23 cellular contexts compared by ENCODE assay signal in the genomic region with DNA sequence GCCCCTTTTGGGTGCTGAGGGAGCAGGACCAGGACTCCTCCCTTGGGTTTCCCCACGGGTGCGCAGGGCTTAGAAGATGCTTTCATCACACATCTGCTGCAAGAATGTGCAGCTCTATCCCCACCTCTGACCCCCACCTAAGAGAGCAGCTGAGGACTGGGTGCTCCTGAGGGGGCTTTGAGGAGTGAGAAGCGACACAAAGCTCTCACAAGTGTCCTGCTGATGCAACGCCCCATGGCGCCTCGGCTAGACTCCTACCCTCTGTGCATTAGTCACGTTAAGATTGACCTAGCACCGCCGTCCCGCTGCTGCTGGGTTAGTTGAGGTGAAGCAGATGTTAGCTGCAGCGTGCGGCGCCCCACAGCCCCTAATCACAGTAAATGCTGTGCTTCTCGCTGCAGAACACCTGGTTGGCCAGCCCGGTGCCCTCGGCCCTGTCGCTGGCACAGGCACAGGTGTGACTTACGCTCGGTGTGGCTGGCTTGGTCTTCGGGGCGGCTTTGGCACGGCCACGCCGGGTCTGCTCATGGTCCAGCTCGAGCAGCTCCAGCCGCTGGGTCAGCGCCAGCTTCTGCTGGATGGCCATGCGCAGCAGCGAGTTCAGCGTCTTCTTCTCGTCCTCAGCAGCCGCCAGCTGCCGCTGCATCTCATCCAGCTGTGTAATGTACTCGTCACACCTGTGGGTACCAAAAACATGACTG. TPM values are rescaled to one million over a fixed set of nuclear protein-coding genes. Genes with fewer than 3 reads are reported as not detected.
DNase-seq lines count a peak whose midpoint lies in the region; ATAC-seq and TF ChIP-seq lines count a peak whose summit lies in the region.
"Had no signal": no experiment of that assay in that cellular context is flagged by ENCODE, and none has a peak within 500 bp of the region (broad histone marks: within the 10 kb centered on the region; RNA-seq: fewer than 3 reads in every experiment).

No MANE protein-coding gene starts in this region.

- H4K20me1 ChIP-seq in neural progenitor cell (ENCODE audit: low read depth): peaks cover 9% of the 10 kb centered on the region

- no peaks in the 10 kb centered on the region for H3K27me3 ChIP-seq in neural progenitor cell
- H3K27me3 ChIP-seq: adrenal gland, cardiac muscle cell, dorsolateral prefrontal cortex had no signal

- intact Hi-C loops in Right ventricle myocardium inferior (cut with DNase I): loop anchor here (2.0 kb wide), 1 partner anchor 44 kb away; the partner anchor contains the start of gene IPPK
- intact Hi-C loops in cardiac septum (cut with DNase I): loop anchor here (5.0 kb wide), 2 partner anchors 43 to 77 kb away; partner anchors contain the start of gene IPPK
- intact Hi-C loops in Right ventricle myocardium superior (cut with DNase I): loop anchor here (5.0 to 10.0 kb wide), 2 partner anchors 50 to 77 kb away; partner anchors contain the start of gene BICD2

- peaks cover 12% of the 10 kb centered on the region for H3K36me3 Mint-ChIP-seq in neural progenitor cell

- no peaks in the 10 kb centered on the region for H3K9me3 Mint-ChIP-seq in neural progenitor cell
- H3K9me3 Mint-ChIP-seq: activated T-helper 1 cell treated with anti-CD3 and anti-CD28 coated beads, Interleukin-12 subunit alpha, Interleukin-12 subunit beta, Interleukin-2, Interleukin-4 antibody, amounts not matched to agents 30 ng/mL and 10 ng/mL and 1 ng/mL, durations not matched to agents 14 hours and 24 hours and 36 hours; GM23338; naive B cell; T-helper 1 cell treated with Interleukin-12 subunit alpha and Interleukin-12 subunit beta and Interleukin-4 antibody, amounts not matched to agents 30 μg/mL and 1 μg/mL, for 36 hours had no signal

- H2AFZ ChIP-seq in neural progenitor cell (replicated peaks): no peak overlapping the region
- H2AFZ ChIP-seq: GM23338 had no signal

- no peak overlapping the region for H3K27ac ChIP-seq in neural progenitor cell
- H3K27ac ChIP-seq: cardiac muscle cell, dorsolateral prefrontal cortex, VCaP had no signal

- H3K4me3 Mint-ChIP-seq in neural progenitor cell: peak overlapping the region; percentile 52
- H3K4me3 Mint-ChIP-seq: activated T-helper 1 cell treated with anti-CD3 and anti-CD28 coated beads, Interleukin-12 subunit alpha, Interleukin-12 subunit beta, Interleukin-2, Interleukin-4 antibody, amounts not matched to agents 30 ng/mL and 10 ng/mL and 1 ng/mL, durations not matched to agents 14 hours and 24 hours and 36 hours; GM23338; T-helper 1 cell treated with Interleukin-12 subunit alpha and Interleukin-12 subunit beta and Interleukin-4 antibody, amounts not matched to agents 30 μg/mL and 1 μg/mL, for 36 hours had no signal

- H3K9me3 ChIP-seq in neural progenitor cell (ENCODE audit: low read depth): no peaks in the 10 kb centered on the region
- H3K9me3 ChIP-seq: adrenal gland had no signal

- no peaks in the 10 kb centered on the region for H3K79me2 ChIP-seq in neural progenitor cell (ENCODE audit: low read depth)

- H3K4me3 ChIP-seq in neural progenitor cell: no peak overlapping the region
- H3K4me3 ChIP-seq: adrenal gland, cardiac muscle cell, dorsolateral prefrontal cortex, GM23338 had no signal

- no peak overlapping the region for H3K27ac Mint-ChIP-seq in neural progenitor cell
- H3K27ac Mint-ChIP-seq: activated T-helper 1 cell treated with anti-CD3 and anti-CD28 coated beads, Interleukin-12 subunit alpha, Interleukin-12 subunit beta, Interleukin-2, Interleukin-4 antibody, amounts not matched to agents 30 ng/mL and 10 ng/mL and 1 ng/mL, durations not matched to agents 14 hours and 24 hours and 36 hours; GM23338; T-helper 1 cell treated with Interleukin-12 subunit alpha and Interleukin-12 subunit beta and Interleukin-4 antibody, amounts not matched to agents 30 μg/mL and 1 μg/mL, for 36 hours had no signal

- H3F3A ChIP-seq in neural progenitor cell (ENCODE audit: low read depth): no peaks in the 10 kb centered on the region

- H3K4me1 Mint-ChIP-seq in neural progenitor cell: no peaks in the 10 kb centered on the region
- H3K4me1 Mint-ChIP-seq: GM23338 had no signal

- H3K36me3 ChIP-seq in neural progenitor cell: no peaks in the 10 kb centered on the region

- no peak for TF ChIP-seq CTCF in neural progenitor cell (IDR thresholded peaks at IDR 0.05)

- H3K4me2 ChIP-seq in neural progenitor cell: no peak overlapping the region
- H3K4me2 ChIP-seq: GM23338 had no signal

- ATAC-seq in Right ventricle myocardium inferior (peak; percentile 30), Right ventricle myocardium superior (ENCODE audit: poor library complexity) (peak; percentile 70), HG03460 (IDR thresholded peaks at IDR 0.05; ENCODE audit: unreplicated experiment) (no peak)
- ATAC-seq: GM23338 had no signal

- no peaks in the 10 kb centered on the region for H3K4me1 ChIP-seq in neural progenitor cell
- H3K4me1 ChIP-seq: adrenal gland had no signal

- no peaks in the 10 kb centered on the region for H3K27me3 Mint-ChIP-seq in neural progenitor cell (ENCODE audit: insufficient read depth, low read depth)
- H3K27me3 Mint-ChIP-seq: naive B cell had no signal

- DNase-seq in Right ventricle myocardium inferior (ENCODE audit: missing footprints) (no peak), cardiac septum (ENCODE audit: low spot score) (no peak), Right ventricle myocardium superior (peak; percentile 83), neural progenitor cell (ENCODE audit: low spot score) (no peak), SK-N-DZ (ENCODE audit: low spot score) (no peak)
- no peak for DNase-seq in stimulated activated CD4-positive, alpha-beta T cell treated with anti-CD3 and anti-CD28 coated beads, Interleukin-4, amount 100 ng/mL, for 4 hours
- no peak for DNase-seq in activated CD8-positive, alpha-beta memory T cell treated with anti-CD3 and anti-CD28 coated beads for 24 hours
- DNase-seq: DMS 273 treated with DMSO at 0.1 percent for 48 hours; dorsolateral prefrontal cortex; GDM1; Kasumi-1; naive B cell; NCI-H1092; NCI-H2107; NCI-H524 treated with DMSO at 0.1 percent for 48 hours; stimulated activated CD4-positive, alpha-beta T cell treated with anti-CD3 and anti-CD28 coated beads, Interleukin-4, amount 100 ng/mL, for 24 hours had no signal

- H3K9ac ChIP-seq in neural progenitor cell: no peak overlapping the region

RNA-seq across cellular contexts. Expression of gene IPPK, which starts 45.0 kb away (rescaled TPM):
- total RNA-seq in Right ventricle myocardium inferior: 5.9 TPM
- 13.1 TPM for total RNA-seq in cardiac septum
- total RNA-seq in Right ventricle myocardium superior: 7.9 TPM
- 16.8 and 18.0 TPM in 2 replicates for total RNA-seq in neural progenitor cell (ENCODE audit: low replicate concordance)
- polyA plus RNA-seq in SK-N-DZ (2014; cell fraction: cytosol; rRNA removed): 6.4 and 7.6 TPM in 2 replicates
- polyA plus RNA-seq in SK-N-DZ (2014; cell fraction: nucleus; rRNA removed): 20.0 and 32.8 TPM in 2 replicates

RNA-seq across cellular contexts. Expression of gene BICD2, which starts 49.7 kb away (rescaled TPM):
- 33.8 TPM for total RNA-seq in Right ventricle myocardium inferior
- 39.5 TPM for total RNA-seq in cardiac septum
- total RNA-seq in Right ventricle myocardium superior: 33.2 TPM
- 15.1 and 22.9 TPM in 2 replicates for total RNA-seq in neural progenitor cell (ENCODE audit: low replicate concordance)
- polyA plus RNA-seq in SK-N-DZ (2014; cell fraction: cytosol; rRNA removed): 18.7 and 20.2 TPM in 2 replicates
- polyA plus RNA-seq in SK-N-DZ (2014; cell fraction: nucleus; rRNA removed): 13.1 and 16.6 TPM in 2 replicates
